In genomic region chr1:27597511-27598216, GRCh38 we compare ENCODE assay signal across 9 cellular contexts. TPM values are rescaled to one million over a fixed set of nuclear protein-coding genes. Genes with fewer than 3 reads are reported as not detected.
DNase-seq lines count a peak whose midpoint lies in the region; ATAC-seq and TF ChIP-seq lines count a peak whose summit lies in the region.
"Had no signal": no experiment of that assay in that cellular context is flagged by ENCODE, and none has a peak within 500 bp of the region (broad histone marks: within the 10 kb centered on the region; RNA-seq: fewer than 3 reads in every experiment).

No MANE protein-coding gene starts in this region.

- in situ Hi-C loops in transverse colon (cut with MboI; ENCODE audit: low pct_ligation_motif_present in 1 of 4, low pct_unique_long_range_greater_than_20kb in 1 of 4, low sequenced_read_pairs in 3 of 4): no loop called here

- H3K36me3 ChIP-seq in cardiac muscle cell (no peaks in the 10 kb centered on the region), transverse colon (no peaks in the 10 kb centered on the region)

- 63 to 83% methylated on average over 4 to 7 of the region's 7 CpGs for WGBS in transverse colon (ENCODE audit: low coverage in 1 of 2), 2 donors

- H3K9me3 Mint-ChIP-seq in naive B cell: no peaks in the 10 kb centered on the region
- H3K9me3 Mint-ChIP-seq in activated CD4-positive, alpha-beta memory T cell treated with anti-CD3 and anti-CD28 coated beads, Interleukin-2, amount 10 ng/mL, durations not matched to agents 7 days and 5 days: no peaks in the 10 kb centered on the region
- H3K9me3 Mint-ChIP-seq: CD4-positive, alpha-beta memory T cell had no signal

- POLR2A ChIA-PET in activated CD4-positive, alpha-beta memory T cell treated with anti-CD3 and anti-CD28 coated beads, Interleukin-2, amount 10 ng/mL, durations not matched to agents 7 days and 5 days (lab: Charles Lee): no interaction called here

- DNase-seq in cardiac muscle cell (ENCODE audit: low read depth in 1 of 2, low spot score in 1 of 2) (peak in 1 of 2 donors; percentile 46), Right ventricle myocardium superior (no peak), naive B cell (no peak), transverse colon (no peak), sciatic nerve (ENCODE audit: low spot score) (no peak)
- no peak for DNase-seq in activated CD4-positive, alpha-beta memory T cell treated with anti-CD3 and anti-CD28 coated beads, Interleukin-2, amount 10 ng/mL, durations not matched to agents 7 days and 5 days
- DNase-seq: CD4-positive, alpha-beta memory T cell had no signal

- peak overlapping the region in 7 of 8 donors; percentile 9 to 79 (median 49) for H3K4me3 Mint-ChIP-seq in naive B cell
- no peak overlapping the region for H3K4me3 Mint-ChIP-seq in activated CD4-positive, alpha-beta memory T cell treated with anti-CD3 and anti-CD28 coated beads, Interleukin-2, amount 10 ng/mL, durations not matched to agents 7 days and 5 days

- no peaks in the 10 kb centered on the region for H3K27me3 ChIP-seq in cardiac muscle cell
- H3K27me3 ChIP-seq in transverse colon: no peaks in the 10 kb centered on the region

- intact Hi-C loops in Right ventricle myocardium superior (cut with DNase I) (no loop called here), transverse colon (cut with DNase I; ENCODE audit: low total_unique reads) (no loop called here), sciatic nerve (cut with DNase I) (loop anchor here (10.0 kb wide), 1 partner anchor 103 kb away; the partner anchor contains the start of gene WASF2)

- H3K4me3 ChIP-seq in cardiac muscle cell (no peak overlapping the region), transverse colon (no peak overlapping the region)

- ATAC-seq in Right ventricle myocardium superior (ENCODE audit: poor library complexity): no peak
- no peak for ATAC-seq in naive B cell (ENCODE audit: low read depth in 2 of 2)
- no peak for ATAC-seq in sciatic nerve
- no peak for ATAC-seq in HG03108 (IDR thresholded peaks at IDR 0.05; ENCODE audit: unreplicated experiment)

- TF ChIP-seq EP300 in transverse colon (IDR thresholded peaks at IDR 0.05; ENCODE audit: low read depth): no peak

- peaks cover 6 to 37% (median 37%) of the 10 kb centered on the region in 3 donors for H3K4me1 Mint-ChIP-seq in naive B cell
- peaks cover 46% of the 10 kb centered on the region for H3K4me1 Mint-ChIP-seq in activated CD4-positive, alpha-beta memory T cell treated with anti-CD3 and anti-CD28 coated beads, Interleukin-2, amount 10 ng/mL, durations not matched to agents 7 days and 5 days

- TF ChIP-seq POLR2A in transverse colon (IDR thresholded peaks at IDR 0.05): no peak

- no peaks in the 10 kb centered on the region for H3K36me3 Mint-ChIP-seq in naive B cell
- no peaks in the 10 kb centered on the region for H3K36me3 Mint-ChIP-seq in activated CD4-positive, alpha-beta memory T cell treated with anti-CD3 and anti-CD28 coated beads, Interleukin-2, amount 10 ng/mL, durations not matched to agents 7 days and 5 days (ENCODE audit: low read depth)
- H3K36me3 Mint-ChIP-seq: CD4-positive, alpha-beta memory T cell had no signal

- H3K27ac ChIP-seq in cardiac muscle cell: peak overlapping the region; percentile 35
- peak overlapping the region; percentile 87 for H3K27ac ChIP-seq in angular gyrus (ENCODE audit: low read depth, low read length)
- peak overlapping the region; percentile 87 to 97 (median 96) for H3K27ac ChIP-seq in transverse colon

- CTCF ChIA-PET in activated CD4-positive, alpha-beta memory T cell treated with anti-CD3 and anti-CD28 coated beads, Interleukin-2, amount 10 ng/mL, durations not matched to agents 7 days and 5 days (lab: Charles Lee): interaction anchor here (8.4 kb wide), 1 partner anchor 41 kb away, joined by 70 read pairs; no protein-coding TSS in a partner anchor

- H3K27ac Mint-ChIP-seq in naive B cell: peak overlapping the region in 4 of 6 donors; percentile 0 to 96 (median 70)
- H3K27ac Mint-ChIP-seq in activated CD4-positive, alpha-beta memory T cell treated with anti-CD3 and anti-CD28 coated beads, Interleukin-2, amount 10 ng/mL, durations not matched to agents 7 days and 5 days: no peak overlapping the region

- no peaks in the 10 kb centered on the region for H3K9me3 ChIP-seq in cardiac muscle cell (ENCODE audit: low read depth)
- no peaks in the 10 kb centered on the region for H3K9me3 ChIP-seq in transverse colon

- H3K4me1 ChIP-seq in cardiac muscle cell (ENCODE audit: low read depth) (peaks cover 85% of the 10 kb centered on the region), transverse colon (peaks cover 47 to 89% (median 70%) of the 10 kb centered on the region in 4 donors)

- no peaks in the 10 kb centered on the region for H3K27me3 Mint-ChIP-seq in naive B cell
- H3K27me3 Mint-ChIP-seq in activated CD4-positive, alpha-beta memory T cell treated with anti-CD3 and anti-CD28 coated beads, Interleukin-2, amount 10 ng/mL, durations not matched to agents 7 days and 5 days: peaks cover 6% of the 10 kb centered on the region
- H3K27me3 Mint-ChIP-seq: CD4-positive, alpha-beta memory T cell had no signal

- TF ChIP-seq CTCF in cardiac muscle cell (IDR thresholded peaks at IDR 0.05; ENCODE audit: low read depth, low read length) (no peak), transverse colon (IDR thresholded peaks at IDR 0.05) (no peak)

RNA-seq across cellular contexts. Expression of gene AHDC1, which starts 6.3 kb away (rescaled TPM):
- total RNA-seq in cardiac muscle cell (31.0 and 58.1 TPM in 2 replicates), Right ventricle myocardium superior (47.4 TPM), transverse colon (10 to 100 TPM; 11.7 to 34.4 (median 21.3) TPM), sciatic nerve (61.9 TPM)
- polyA plus RNA-seq in cardiac muscle cell (16.3 and 21.1 TPM in 2 replicates), naive B cell (ENCODE audit: low read depth in 6 of 6) (1 to 10 TPM in 3 of 6 donors, under 1 TPM in 3; 0.15 to 2.3 (median 0.91) TPM)
- total RNA-seq in activated CD4-positive, alpha-beta memory T cell treated with anti-CD3 and anti-CD28 coated beads, Interleukin-2, amount 10 ng/mL, durations not matched to agents 7 days and 5 days: 10 to 100 TPM; 16.9 to 18.9 TPM

RNA-seq across cellular contexts. Expression of gene FGR, which starts 37.3 kb away (rescaled TPM):
- total RNA-seq in cardiac muscle cell (not detected in 2 replicates), Right ventricle myocardium superior (3.7 TPM), transverse colon (1 to 10 TPM; 2.2 to 8.8 (median 5.8) TPM), sciatic nerve (15.3 TPM)
- polyA plus RNA-seq in cardiac muscle cell (0.14 and 0.18 TPM in 2 replicates), naive B cell (ENCODE audit: low read depth in 6 of 6) (100 to 1,000 TPM; 106 to 197 (median 132) TPM)
- total RNA-seq in activated CD4-positive, alpha-beta memory T cell treated with anti-CD3 and anti-CD28 coated beads, Interleukin-2, amount 10 ng/mL, durations not matched to agents 7 days and 5 days: not detected

Comparison
In these comparisons a context has a peak if more than half of its experiments do, and no peak if none do; other contexts are left out.
1. H3K27ac ChIP-seq: peak in every context shown above with its lines; median percentile 96 in transverse colon; 87 in angular gyrus; 35 in cardiac muscle cell.